ENCODE assay signal across 14 cellular contexts in genomic region chr3:130992344-130992743, GRCh38.
"Had no signal": no experiment of that assay in that cellular context is flagged by ENCODE, and none has a peak within 500 bp of the region (broad histone marks: within the 10 kb centered on the region; RNA-seq: fewer than 3 reads in every experiment).

No MANE protein-coding gene starts in this region.

- FAIRE-seq: astrocyte, colon had no signal

- H3K4me3 Mint-ChIP-seq: activated CD8-positive, alpha-beta T cell treated with anti-CD3 and anti-CD28 coated beads for 36 hours; activated T-helper 1 cell treated with anti-CD3 and anti-CD28 coated beads, Interleukin-12 subunit alpha, Interleukin-12 subunit beta, Interleukin-2, Interleukin-4 antibody, amounts not matched to agents 30 ng/mL and 10 ng/mL and 1 ng/mL, durations not matched to agents 14 hours and 24 hours and 36 hours had no signal

- H3K27ac Mint-ChIP-seq: activated CD8-positive, alpha-beta T cell treated with anti-CD3 and anti-CD28 coated beads for 36 hours; activated T-helper 1 cell treated with anti-CD3 and anti-CD28 coated beads, Interleukin-12 subunit alpha, Interleukin-12 subunit beta, Interleukin-2, Interleukin-4 antibody, amounts not matched to agents 30 ng/mL and 10 ng/mL and 1 ng/mL, durations not matched to agents 14 hours and 24 hours and 36 hours had no signal

- H3K4me1 ChIP-seq: esophagus squamous epithelium, sigmoid colon had no signal

- DNase-seq: activated CD4-positive, alpha-beta T cell treated with anti-CD3 and anti-CD28 coated beads for 4 hours; activated CD8-positive, alpha-beta T cell treated with anti-CD3 and anti-CD28 coated beads for 36 hours; activated naive CD4-positive, alpha-beta T cell treated with Interleukin-2 at 50 U/mL for 16 hours; esophagus squamous epithelium; foreskin fibroblast; head of caudate nucleus; ovary; sigmoid colon; stimulated activated CD4-positive, alpha-beta T cell treated with anti-CD3 and anti-CD28 coated beads, Interleukin-2, amount 100 ng/mL, for 48 hours had no signal

- H3K9me3 Mint-ChIP-seq: activated CD8-positive, alpha-beta T cell treated with anti-CD3 and anti-CD28 coated beads for 36 hours had no signal

- H3K27me3 Mint-ChIP-seq: activated CD8-positive, alpha-beta T cell treated with anti-CD3 and anti-CD28 coated beads for 36 hours had no signal

- ATAC-seq: activated CD8-positive, alpha-beta T cell treated with anti-CD3 and anti-CD28 coated beads for 36 hours; left lobe of liver had no signal

- H3K27me3 ChIP-seq: cardiac muscle cell, esophagus squamous epithelium, ovary, sigmoid colon had no signal

- H3K9me3 ChIP-seq: esophagus squamous epithelium, ovary, sigmoid colon had no signal

- H3K4me3 ChIP-seq: cardiac muscle cell, esophagus squamous epithelium, ovary, sigmoid colon had no signal

- H3K27ac ChIP-seq: cardiac muscle cell, esophagus squamous epithelium, ovary, sigmoid colon had no signal

- H3K36me3 ChIP-seq: ovary had no signal
